Comparison of ENCODE assay signal across 8 cellular contexts in genomic region chr1:177948336-177948972, GRCh38. TPM values are rescaled to one million over a fixed set of nuclear protein-coding genes. Genes with fewer than 3 reads are reported as not detected.
DNase-seq lines count a peak whose midpoint lies in the region; FAIRE-seq and TF ChIP-seq lines count a peak whose summit lies in the region.

No MANE protein-coding gene starts in this region.

- peak overlapping the region; percentile 74 for H2AFZ ChIP-seq in Loucy (ENCODE audit: low read length)

- H3K36me3 ChIP-seq in H7 (replicated peaks; ENCODE audit: control insufficient read depth, insufficient read depth, low read length) (no peaks in the 10 kb centered on the region), Loucy (ENCODE audit: insufficient read depth, low read length) (no peaks in the 10 kb centered on the region)

- H3K4me1 ChIP-seq in Loucy (ENCODE audit: insufficient read depth, low read length, poor library complexity, severe bottlenecking), result no peaks in the 10 kb centered on the region

- H3K4me2 ChIP-seq in Loucy (ENCODE audit: low read depth, low read length, poor library complexity, severe bottlenecking), result no peak overlapping the region

- no peaks in the 10 kb centered on the region for H3K9me3 ChIP-seq in Loucy (ENCODE audit: insufficient read depth, low read depth, low read length)

- no peaks in the 10 kb centered on the region for H3K79me2 ChIP-seq in Loucy (ENCODE audit: insufficient read depth, low read length)

- H3K27ac ChIP-seq in 22Rv1, result no peak overlapping the region

- no peaks in the 10 kb centered on the region for H4K20me1 ChIP-seq in Loucy (ENCODE audit: insufficient read depth, low read length, poor library complexity, severe bottlenecking)

- no peaks in the 10 kb centered on the region for H3F3A ChIP-seq in Loucy (ENCODE audit: low read depth)

- peak; percentile 99 for TF ChIP-seq CTCF in 22Rv1 (IDR thresholded peaks at IDR 0.05)
- TF ChIP-seq CTCF in Loucy (conservative IDR thresholded peaks at IDR 0.05; ENCODE audit: low read length), result peak; percentile 95

- FAIRE-seq in RCC 7860 (lab: Jason Lieb, UNC), result peak; percentile 70

- no peak overlapping the region for H3K9ac ChIP-seq in Loucy (ENCODE audit: low read depth, low read length, poor library complexity, severe bottlenecking)

- no peaks in the 10 kb centered on the region for H3K9me2 ChIP-seq in Loucy (replicated peaks; ENCODE audit: low read depth, low read length)

- peak; percentile 81 for DNase-seq in GM03348 (ENCODE audit: low spot score)
- peak; percentile 76 for DNase-seq in H7
- DNase-seq in RCC 7860 (ENCODE audit: low spot score), result peak; percentile 50
- peak; percentile 69 for DNase-seq in ecto neural progenitor cell (ENCODE audit: low spot score)
- DNase-seq in medulla oblongata (ENCODE audit: extremely low spot score), result peak; percentile 89
- DNase-seq in ureter (ENCODE audit: low spot score), result peak; percentile 74

- H3K4me3 ChIP-seq in H7 (ENCODE audit: insufficient read depth, low read depth, low read length) (no peak overlapping the region), Loucy (ENCODE audit: low read length, poor library complexity, severe bottlenecking) (no peak overlapping the region)

- H3K27me3 ChIP-seq in H7 (ENCODE audit: control insufficient read depth, insufficient read depth, low read length), result no peaks in the 10 kb centered on the region
- no peaks in the 10 kb centered on the region for H3K27me3 ChIP-seq in Loucy (ENCODE audit: insufficient read depth, low read length, poor library complexity, severe bottlenecking)

RNA-seq across cellular contexts. Expression of gene SEC16B, which starts 21.4 kb away (rescaled TPM):
- 0.87 and 2.2 TPM in 2 replicates for total RNA-seq in H7 (2014; rRNA removed; shearing (Covaris generic))
- total RNA-seq in ureter, result 2.6 TPM
